8 cellular contexts compared by ENCODE assay signal in the genomic region with DNA sequence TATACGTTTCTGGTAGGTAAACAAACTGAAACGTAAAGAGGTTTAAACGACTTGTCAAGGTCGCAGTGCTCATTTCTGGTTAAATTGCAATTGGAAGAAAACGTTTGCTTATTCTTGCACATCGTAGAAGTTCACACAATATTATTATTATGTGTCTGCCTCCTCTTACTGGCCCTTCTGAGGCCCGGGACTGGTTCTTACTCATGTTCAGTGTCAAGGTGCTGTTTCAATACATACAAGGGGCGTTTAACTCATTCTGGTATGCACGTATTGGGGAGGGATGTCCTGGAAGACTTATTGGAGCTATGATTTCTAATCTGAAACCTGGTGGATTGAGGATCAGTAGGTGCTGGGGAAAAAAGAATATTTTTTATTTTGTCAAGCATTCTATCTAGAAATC.
DNase-seq lines count a peak whose midpoint lies in the region; ATAC-seq and TF ChIP-seq lines count a peak whose summit lies in the region.

No MANE protein-coding gene starts in this region.

- H3K4me2 ChIP-seq in BLaER1 treated with 17β-estradiol and CSF1 and Interleukin-3, amounts not matched to agents 10 nM and 100 nM, result peak overlapping the region; percentile 86 to 97 (median 91)

- peaks cover 11 to 22% (median 18%) of the 10 kb centered on the region in 11 experiments for H3K9me3 ChIP-seq in BLaER1 treated with 17β-estradiol and CSF1 and Interleukin-3, amounts not matched to agents 10 nM and 100 nM (replicated peaks in 1 of 11)
- H3K9me3 ChIP-seq in SK-N-MC (ENCODE audit: low read depth, low read length), result 0 out of 2 replicates have a peak, but pooled peaks cover 5% of the 10 kb centered on the region

- peaks cover 0 to 53% (median 28%) of the 10 kb centered on the region in 11 experiments; a peak in 13 of 22 replicates for H4K20me1 ChIP-seq in BLaER1 treated with 17β-estradiol and CSF1 and Interleukin-3, amounts not matched to agents 10 nM and 100 nM

- peaks cover 32 to 44% (median 41%) of the 10 kb centered on the region in 11 experiments for H3K36me3 ChIP-seq in BLaER1 treated with 17β-estradiol and CSF1 and Interleukin-3, amounts not matched to agents 10 nM and 100 nM
- H3K36me3 ChIP-seq in SK-N-MC (ENCODE audit: insufficient read depth, low read length), result peaks cover 41% of the 10 kb centered on the region
- peaks cover 1% of the 10 kb centered on the region for H3K36me3 ChIP-seq in rectal smooth muscle tissue (ENCODE audit: control insufficient read depth, insufficient read depth, low read length)

- peak; percentile 20 for ATAC-seq in GM21717 (IDR thresholded peaks at IDR 0.05; ENCODE audit: unreplicated experiment)
- no peak for ATAC-seq in HG02884 (IDR thresholded peaks at IDR 0.05; ENCODE audit: unreplicated experiment)

- TF ChIP-seq CTCF in fibroblast of mammary gland (conservative IDR thresholded peaks at IDR 0.05; ENCODE audit: control insufficient read depth, insufficient read depth, low read depth, low read length), result no peak

- peaks cover 12 to 27% (median 19%) of the 10 kb centered on the region in 10 experiments for H3K4me1 ChIP-seq in BLaER1 treated with 17β-estradiol and CSF1 and Interleukin-3, amounts not matched to agents 10 nM and 100 nM
- H3K4me1 ChIP-seq in rectal smooth muscle tissue (ENCODE audit: control insufficient read depth, insufficient read depth, low read length), result peaks cover 8% of the 10 kb centered on the region

- peak overlapping the region; percentile 77 to 92 (median 87) for H3K9ac ChIP-seq in BLaER1 treated with 17β-estradiol and CSF1 and Interleukin-3, amounts not matched to agents 10 nM and 100 nM
- H3K9ac ChIP-seq in SK-N-MC (ENCODE audit: insufficient read length), result peak overlapping the region; percentile 89
- H3K9ac ChIP-seq in rectal smooth muscle tissue (ENCODE audit: low read length), result no peak overlapping the region

- peak overlapping the region; percentile 83 to 95 (median 87); a peak in 20 of 22 replicates for H3K27ac ChIP-seq in BLaER1 treated with 17β-estradiol and CSF1 and Interleukin-3, amounts not matched to agents 10 nM and 100 nM
- no peak overlapping the region for H3K27ac ChIP-seq in SK-N-MC
- H3K27ac ChIP-seq in rectal smooth muscle tissue (ENCODE audit: low read depth, low read length), result peak overlapping the region; percentile 92

- H3K27me3 ChIP-seq in BLaER1 treated with 17β-estradiol and CSF1 and Interleukin-3, amounts not matched to agents 10 nM and 100 nM, result peaks cover 0 to 5% (median 0%) of the 10 kb centered on the region in 11 experiments; a peak in 3 of 22 replicates
- no peaks in the 10 kb centered on the region for H3K27me3 ChIP-seq in rectal smooth muscle tissue (ENCODE audit: control insufficient read depth, insufficient read depth, low read length)

- DNase-seq in SK-N-MC (ENCODE audit: low read depth, low spot score) (no peak), fibroblast of mammary gland (ENCODE audit: low read depth) (peak; percentile 6), Ammon's horn (ENCODE audit: low spot score) (no peak), MV-4-11 (lab: John Stamatoyannopoulos, UW) (no peak)

- peak overlapping the region; percentile 72 to 89 (median 78) for H3K4me3 ChIP-seq in BLaER1 treated with 17β-estradiol and CSF1 and Interleukin-3, amounts not matched to agents 10 nM and 100 nM
- H3K4me3 ChIP-seq in SK-N-MC (peak overlapping the region; percentile 89), fibroblast of mammary gland (ENCODE audit: control insufficient read depth, low read depth, low read length) (peak overlapping the region; percentile 93), rectal smooth muscle tissue (ENCODE audit: low read length) (peak overlapping the region; percentile 80)
